Comparison of ENCODE assay signal across 8 cellular contexts in genomic region chr2:219104107-219105050, GRCh38. TPM values are rescaled to one million over a fixed set of nuclear protein-coding genes. Genes with fewer than 3 reads are reported as not detected.
A peak's percentile ranks its signal among the peaks of the same experiment; 100 is the strongest.
DNase-seq lines count a peak whose midpoint lies in the region; ATAC-seq and TF ChIP-seq lines count a peak whose summit lies in the region.

No MANE protein-coding gene starts in this region.

- H3K4me1 ChIP-seq in heart right ventricle (peaks cover 4 to 30% (median 14%) of the 10 kb centered on the region in 9 donors), right cardiac atrium (ENCODE audit: control insufficient read depth, insufficient read depth, low read length) (peaks cover 6% of the 10 kb centered on the region), osteoblast (ENCODE audit: insufficient read depth, low read length) (peaks cover 9% of the 10 kb centered on the region)

- H3K36me3 ChIP-seq in heart right ventricle (no peaks in the 10 kb centered on the region), osteoblast (ENCODE audit: insufficient read depth, low read length) (no peaks in the 10 kb centered on the region)

- no peaks in the 10 kb centered on the region for H3K79me2 ChIP-seq in osteoblast (ENCODE audit: insufficient read depth, low read length)

- CTCF ChIA-PET in RWPE1 (lab: Yijun Ruan, JAX) = interaction anchor here (0.7 to 1.7 kb wide), 9 partner anchors 9 to 124 kb away, joined by 3 to 7 read pairs (median 4); no protein-coding TSS in a partner anchor

- H3K4me3 ChIP-seq in heart right ventricle = no peak overlapping the region
- no peak overlapping the region for H3K4me3 ChIP-seq in right cardiac atrium (ENCODE audit: low read length)
- H3K4me3 ChIP-seq in epithelial cell of esophagus (ENCODE audit: low read length) = no peak overlapping the region
- no peak overlapping the region for H3K4me3 ChIP-seq in osteoblast (ENCODE audit: insufficient read depth, low read length)

- H2AFZ ChIP-seq in osteoblast (ENCODE audit: low read length) = no peak overlapping the region

- H3K9me3 ChIP-seq in heart right ventricle (no peaks in the 10 kb centered on the region), right cardiac atrium (ENCODE audit: control insufficient read depth, low read length) (no peaks in the 10 kb centered on the region), osteoblast (ENCODE audit: low read depth, low read length) (no peaks in the 10 kb centered on the region)

- DNase-seq in heart right ventricle (no peak), right cardiac atrium (no peak), RWPE1 (ENCODE audit: low spot score) (peak; percentile 16), epithelial cell of esophagus (ENCODE audit: low read depth) (peak; percentile 49), osteoblast (ENCODE audit: insufficient read length, low spot score, missing footprints) (no peak)
- DNase-seq in NK-92 treated with Interleukin-12 subunit alpha and Interleukin-12 subunit beta, amount 100 ng/mL, for 24 hours (lab: John Stamatoyannopoulos, UW) = no peak

- peaks cover 13% of the 10 kb centered on the region for H4K20me1 ChIP-seq in osteoblast (ENCODE audit: insufficient read depth, low read length)

- no peak for ATAC-seq in heart right ventricle
- no peak for ATAC-seq in right cardiac atrium
- peak; percentile 50 for ATAC-seq in HG03432 (IDR thresholded peaks at IDR 0.05; ENCODE audit: unreplicated experiment)
- ATAC-seq in GM18519 (IDR thresholded peaks at IDR 0.05; ENCODE audit: low FRiP score, unreplicated experiment) = no peak

- POLR2A ChIA-PET in RWPE1 (lab: Yijun Ruan, JAX; ENCODE audit: low non-redundant PET) = no interaction called here

- no peaks in the 10 kb centered on the region for H3K27me3 ChIP-seq in heart right ventricle
- no peaks in the 10 kb centered on the region for H3K27me3 ChIP-seq in right cardiac atrium (ENCODE audit: control insufficient read depth, insufficient read depth)
- no peaks in the 10 kb centered on the region for H3K27me3 ChIP-seq in osteoblast (ENCODE audit: insufficient read depth, low read length)

- intact Hi-C loops in heart right ventricle (cut with DNase I) = loop anchor here in 1 of 10 donors (2.0 kb wide), 1 partner anchor 44 kb away; the partner anchor contains the start of gene IHH
- intact Hi-C loops in right cardiac atrium (cut with DNase I) = no loop called here

- H3K27ac ChIP-seq in heart right ventricle = no peak overlapping the region
- H3K27ac ChIP-seq in right cardiac atrium (ENCODE audit: low read length) = no peak overlapping the region
- H3K27ac ChIP-seq in RWPE1 = no peak overlapping the region
- no peak overlapping the region for H3K27ac ChIP-seq in osteoblast (ENCODE audit: low read depth, low read length)

- WGBS in heart right ventricle, 2 donors = 76 to 77% methylated on average over 4 of the region's 4 CpGs
- WGBS in right cardiac atrium = 75% methylated on average over 4 of the region's 4 CpGs

- no peak overlapping the region for H3K4me2 ChIP-seq in osteoblast (ENCODE audit: insufficient read depth, low read length)

- TF ChIP-seq CTCF in heart right ventricle (IDR thresholded peaks at IDR 0.05) (peak; percentile 42 to 77 (median 53)), RWPE1 (conservative IDR thresholded peaks at IDR 0.05; ENCODE audit: low read depth) (peak; percentile 51), epithelial cell of esophagus (IDR thresholded peaks at IDR 0.05; ENCODE audit: insufficient read depth, low read depth, low read length, missing control alignments) (peak; percentile 87), osteoblast (IDR thresholded peaks at IDR 0.05; ENCODE audit: extremely low read depth, low read depth, low read length) (peak; percentile 89)

RNA-seq across cellular contexts. Expression of gene IHH, which starts 43.7 kb away (rescaled TPM):
- total RNA-seq in heart right ventricle (under 1 TPM in 1 of 10 donors, not detected in 9; 0.16 TPM), right cardiac atrium (not detected), osteoblast (under 0.01 and 0.29 TPM in 2 replicates)
- polyA plus RNA-seq in heart right ventricle (under 1 TPM in 1 of 2 donors, not detected in 1; 0.03 TPM), right cardiac atrium (0.05 TPM)

RNA-seq across cellular contexts. Expression of gene NHEJ1, which starts 56.2 kb away (rescaled TPM):
- total RNA-seq in heart right ventricle (10 to 100 TPM in 1 of 10 donors, 1 to 10 TPM in 9; 4.7 to 12.0 (median 7.1) TPM), right cardiac atrium (1 to 10 TPM; 5.4 to 9.4 (median 9.2) TPM), osteoblast (21.7 and 23.0 TPM in 2 replicates)
- polyA plus RNA-seq in heart right ventricle (1 to 10 TPM; 3.8 to 9.6 TPM), right cardiac atrium (5.6 TPM)

Comparison
In these comparisons a context has a peak if more than half of its experiments do, and no peak if none do; other contexts are left out.
1. DNase-seq: peak in RWPE1 (single experiment) and epithelial cell of esophagus (single experiment); none in heart right ventricle (0 of 2), right cardiac atrium (0 of 3), osteoblast (single experiment) and NK-92 treated with Interleukin-12 subunit alpha and Interleukin-12 subunit beta, amount 100 ng/mL, for 24 hours (single experiment).
2. Peak in every context shown above with its lines, with median percentiles within 50 percentile points of each other: CTCF ChIP-seq.